25 cellular contexts compared by ENCODE assay signal in the genomic region with DNA sequence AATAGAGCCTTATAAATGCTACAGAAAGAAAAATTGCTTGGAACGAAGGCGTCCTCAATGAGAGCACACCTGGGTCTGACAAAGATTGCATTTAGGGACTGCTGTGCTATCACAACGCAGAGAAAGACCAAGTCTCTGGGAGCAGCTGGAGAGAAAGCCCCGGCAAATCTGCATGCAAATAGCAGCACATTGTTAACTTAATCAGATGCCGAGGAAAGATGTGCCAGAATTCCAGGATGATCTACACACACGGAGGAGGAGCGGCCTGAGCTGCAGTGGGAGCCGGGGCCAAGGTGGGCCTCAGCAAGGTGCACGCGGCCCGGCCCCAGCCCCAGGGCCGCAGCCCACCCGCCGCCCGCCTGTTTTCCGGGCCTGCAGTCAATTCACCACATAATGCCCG. TPM values are rescaled to one million over a fixed set of nuclear protein-coding genes. Genes with fewer than 3 reads are reported as not detected.
DNase-seq lines count a peak whose midpoint lies in the region; ATAC-seq, FAIRE-seq and TF ChIP-seq lines count a peak whose summit lies in the region.
"Had no signal": no experiment of that assay in that cellular context is flagged by ENCODE, and none has a peak within 500 bp of the region (broad histone marks: within the 10 kb centered on the region; RNA-seq: fewer than 3 reads in every experiment).

No MANE protein-coding gene starts in this region.

- FAIRE-seq in GM19239 (lab: Jason Lieb, UNC) = no peak
- FAIRE-seq: colon, endometrium, small intestine had no signal

- H3K36me3 ChIP-seq in iPS-18a (ENCODE audit: control insufficient read depth, low read depth, low read length) (no peaks in the 10 kb centered on the region), ascending aorta (no peaks in the 10 kb centered on the region)
- H3K36me3 ChIP-seq: BLaER1 treated with 17β-estradiol and CSF1 and Interleukin-3, amounts not matched to agents 10 nM and 100 nM; heart right ventricle; MG63 had no signal

- H3K27me3 ChIP-seq in iPS-18a (ENCODE audit: control insufficient read depth, insufficient read depth, low read length) = peaks cover 27% of the 10 kb centered on the region
- peaks cover 8% of the 10 kb centered on the region for H3K27me3 ChIP-seq in ascending aorta
- H3K27me3 ChIP-seq: BLaER1 treated with 17β-estradiol and CSF1 and Interleukin-3, amounts not matched to agents 10 nM and 100 nM had no signal

- ATAC-seq in GM18858 (IDR thresholded peaks at IDR 0.05; ENCODE audit: unreplicated experiment) = no peak
- ATAC-seq: heart right ventricle; naive thymus-derived CD4-positive, alpha-beta T cell; Right ventricle myocardium inferior; stimulated activated naive CD8-positive, alpha-beta T cell treated with anti-CD3 and anti-CD28 coated beads, Interleukin-15, Interleukin-2, amounts not matched to agents 100 U/mL and 50 U/mL, for 24 hours had no signal

- H3K27ac ChIP-seq in angular gyrus (ENCODE audit: low read depth, low read length) (peak overlapping the region; percentile 81), iPS-18a (ENCODE audit: low read length) (peak overlapping the region; percentile 86), ascending aorta (no peak overlapping the region)
- H3K27ac ChIP-seq: BLaER1 treated with 17β-estradiol and CSF1 and Interleukin-3, amounts not matched to agents 10 nM and 100 nM; heart right ventricle had no signal

- H3K9ac ChIP-seq in iPS-18a (ENCODE audit: low read length) = no peak overlapping the region
- H3K9ac ChIP-seq: BLaER1 treated with 17β-estradiol and CSF1 and Interleukin-3, amounts not matched to agents 10 nM and 100 nM had no signal

- H3K4me1 ChIP-seq in iPS-18a (ENCODE audit: control insufficient read depth, low read depth, low read length) (peaks cover 25% of the 10 kb centered on the region), ascending aorta (no peaks in the 10 kb centered on the region)
- H3K4me1 ChIP-seq: BLaER1 treated with 17β-estradiol and CSF1 and Interleukin-3, amounts not matched to agents 10 nM and 100 nM; heart right ventricle had no signal

- H3K9me3 ChIP-seq in iPS-18a (ENCODE audit: control insufficient read depth, low read depth, low read length) (no peaks in the 10 kb centered on the region), ascending aorta (no peaks in the 10 kb centered on the region)
- H3K9me3 ChIP-seq: heart right ventricle, MG63 had no signal

- peak; percentile 32 for DNase-seq in ELF-1 (ENCODE audit: low read depth, low spot score)
- DNase-seq in pons (ENCODE audit: low spot score) = peak; percentile 79
- no peak for DNase-seq in GM19239 (ENCODE audit: insufficient read length, low spot score)
- DNase-seq in ascending aorta (ENCODE audit: low spot score in 2 of 2) = no peak
- DNase-seq in NCI-H1930 (lab: John Stamatoyannopoulos, UW) = no peak
- DNase-seq: activated CD8-positive, alpha-beta memory T cell treated with anti-CD3 and anti-CD28 coated beads for 24 hours; activated T-cell treated with anti-CD3 and anti-CD28 coated beads, Interleukin-2, amount 50 U/mL, for 48 hours; Calu3; heart right ventricle; MG63; naive thymus-derived CD4-positive, alpha-beta T cell; NCI-H146; NCI-H2171; OCI-M1; small intestine; stimulated activated CD4-positive, alpha-beta T cell treated with anti-CD3 and anti-CD28 coated beads, Interleukin-2, amount 100 ng/mL, for 48 hours; stimulated activated naive CD8-positive, alpha-beta T cell treated with anti-CD3 and anti-CD28 coated beads, Interleukin-15, Interleukin-2, amounts not matched to agents 100 U/mL and 50 U/mL, for 24 hours had no signal

- intact Hi-C loops in ascending aorta (cut with DNase I) = no loop called here

- no peak for TF ChIP-seq CTCF in ascending aorta (IDR thresholded peaks at IDR 0.05)

- peak overlapping the region; percentile 39 for H3K4me3 ChIP-seq in iPS-18a (ENCODE audit: low read length)
- H3K4me3 ChIP-seq in ascending aorta = no peak overlapping the region
- H3K4me3 ChIP-seq: BLaER1 treated with 17β-estradiol and CSF1 and Interleukin-3, amounts not matched to agents 10 nM and 100 nM; heart right ventricle; MG63 had no signal

RNA-seq across cellular contexts. Expression of a gene that starts 1.4 kb away (rescaled TPM):
- total RNA-seq in ascending aorta = not detected
- total RNA-seq: Calu3; naive thymus-derived CD4-positive, alpha-beta T cell; pulmonary artery endothelial cell had no signal

Comparison
In these comparisons a context has a peak if more than half of its experiments do, and no peak if none do; other contexts are left out.
1. DNase-seq: peak in ELF-1 (single experiment) and pons (single experiment); none in GM19239 (single experiment), ascending aorta (0 of 2) and NCI-H1930 (0 of 2).
2. H3K27ac ChIP-seq: peak in angular gyrus (single experiment) and iPS-18a (single experiment); none in ascending aorta (0 of 2).